ENCODE assay signal across 20 cellular contexts in the genomic region with DNA sequence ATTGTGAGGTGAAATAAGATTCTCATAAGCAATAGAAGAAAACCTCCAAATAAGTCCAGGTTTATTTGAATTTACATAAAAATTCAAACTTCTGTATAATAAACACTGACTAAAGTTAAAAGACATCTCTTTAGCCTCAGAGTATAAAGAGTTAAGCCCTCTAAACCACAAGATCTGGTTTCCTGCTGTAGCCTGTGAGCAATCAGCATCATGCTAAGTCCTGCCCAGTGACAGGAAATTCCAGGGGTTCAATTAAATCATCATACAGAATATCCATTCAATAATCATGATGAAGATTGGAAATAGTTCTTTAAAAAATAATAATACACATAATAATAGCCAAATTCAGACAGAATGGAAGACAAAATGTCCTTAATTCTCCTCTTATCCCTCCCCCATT.
"Had no signal": no experiment of that assay in that cellular context is flagged by ENCODE, and none has a peak within 500 bp of the region (broad histone marks: within the 10 kb centered on the region; RNA-seq: fewer than 3 reads in every experiment).

No MANE protein-coding gene starts in this region.

- DNase-seq: activated CD4-positive, alpha-beta T cell treated with anti-CD3 and anti-CD28 coated beads, Interleukin-2, amount 50 U/mL, for 1 hour; activated T-cell treated with anti-CD3 and anti-CD28 coated beads for 4 hours; aorta; caudate nucleus; effector CD8-positive, alpha-beta T cell; erythroblast; glutamatergic neuron; psoas muscle; sigmoid colon; stimulated activated CD4-positive, alpha-beta T cell treated with anti-CD3 and anti-CD28 coated beads, Interleukin-12 subunit alpha, Interleukin-12 subunit beta, amount 100 ng/mL, for 4 hours; stimulated activated naive CD8-positive, alpha-beta T cell treated with anti-CD3 and anti-CD28 coated beads, Interleukin-15, Interleukin-2, amounts not matched to agents 100 U/mL and 50 U/mL, for 24 hours; T-helper 17 cell; upper lobe of left lung had no signal

- H3K27ac Mint-ChIP-seq: activated naive CD4-positive, alpha-beta T cell treated with anti-CD3 and anti-CD28 coated beads, Interleukin-2, amount 50 U/mL, for 72 hours; memory B cell; nephron; T-helper 17 cell had no signal

- H3K4me3 ChIP-seq: coronary artery, psoas muscle, sigmoid colon, suprapubic skin, upper lobe of left lung had no signal

- ATAC-seq: activated naive CD4-positive, alpha-beta T cell treated with anti-CD3 and anti-CD28 coated beads, Interleukin-2, amount 50 U/mL, for 72 hours; left lobe of liver; psoas muscle; stimulated activated naive CD8-positive, alpha-beta T cell treated with anti-CD3 and anti-CD28 coated beads, Interleukin-15, Interleukin-2, amounts not matched to agents 100 U/mL and 50 U/mL, for 24 hours; T-helper 17 cell had no signal

- H3K27me3 ChIP-seq: sigmoid colon, suprapubic skin, upper lobe of left lung had no signal

- H3K36me3 Mint-ChIP-seq: activated naive CD4-positive, alpha-beta T cell treated with anti-CD3 and anti-CD28 coated beads, Interleukin-2, amount 50 U/mL, for 72 hours; memory B cell had no signal

- H3K4me3 Mint-ChIP-seq: memory B cell, nephron, T-helper 17 cell had no signal

- H3K9me3 ChIP-seq: psoas muscle, sigmoid colon, suprapubic skin, upper lobe of left lung had no signal

- H3K4me1 ChIP-seq: psoas muscle, sigmoid colon, suprapubic skin, upper lobe of left lung had no signal

- H3K4me1 Mint-ChIP-seq: memory B cell, nephron, T-helper 17 cell had no signal

- H3K36me3 ChIP-seq: sigmoid colon, suprapubic skin had no signal

- H3K9me3 Mint-ChIP-seq: activated naive CD4-positive, alpha-beta T cell treated with anti-CD3 and anti-CD28 coated beads, Interleukin-2, amount 50 U/mL, for 72 hours; nephron had no signal

- H3K27ac ChIP-seq: coronary artery, psoas muscle, sigmoid colon, suprapubic skin, upper lobe of left lung had no signal

- FAIRE-seq: TTC549 had no signal
